ENCODE assay signal across 1 cellular context in the genomic region with DNA sequence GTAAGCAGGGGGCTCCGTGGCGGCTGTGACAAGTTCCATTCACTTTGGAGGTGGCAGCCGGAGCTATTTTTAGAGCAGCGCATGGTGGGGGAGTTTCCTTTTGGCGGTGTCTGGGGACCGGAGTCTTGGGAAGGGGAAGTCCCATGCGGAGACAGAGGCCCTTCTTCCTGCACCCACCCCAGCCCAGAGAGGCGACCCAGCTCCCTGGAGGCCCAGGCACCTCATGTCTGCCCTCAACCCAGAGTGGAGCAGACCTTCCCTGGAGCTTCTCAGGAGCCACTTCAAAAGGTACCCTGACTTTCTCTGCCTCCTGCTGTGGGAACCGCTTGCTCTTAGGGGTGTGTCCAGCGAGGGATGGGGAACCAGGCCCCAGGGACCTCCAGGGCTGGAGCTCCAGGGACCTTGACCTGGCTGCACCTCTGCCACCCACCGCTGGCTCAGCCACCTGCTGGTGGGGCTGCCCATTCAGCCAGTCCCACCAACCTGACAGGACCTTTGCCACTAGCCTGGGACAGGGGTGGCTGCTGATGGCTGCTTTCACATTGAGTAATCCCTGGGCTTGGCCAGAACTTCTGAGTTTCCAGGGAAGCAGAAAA.
TF ChIP-seq lines count a peak whose summit lies in the region.

No MANE protein-coding gene starts in this region.

TF ChIP-seq in HepG2, 621 proteins besides CTCF, POLR2A, EP300 and RAD21 (continued from another document):
- TF ChIP-seq, protein P1, sequence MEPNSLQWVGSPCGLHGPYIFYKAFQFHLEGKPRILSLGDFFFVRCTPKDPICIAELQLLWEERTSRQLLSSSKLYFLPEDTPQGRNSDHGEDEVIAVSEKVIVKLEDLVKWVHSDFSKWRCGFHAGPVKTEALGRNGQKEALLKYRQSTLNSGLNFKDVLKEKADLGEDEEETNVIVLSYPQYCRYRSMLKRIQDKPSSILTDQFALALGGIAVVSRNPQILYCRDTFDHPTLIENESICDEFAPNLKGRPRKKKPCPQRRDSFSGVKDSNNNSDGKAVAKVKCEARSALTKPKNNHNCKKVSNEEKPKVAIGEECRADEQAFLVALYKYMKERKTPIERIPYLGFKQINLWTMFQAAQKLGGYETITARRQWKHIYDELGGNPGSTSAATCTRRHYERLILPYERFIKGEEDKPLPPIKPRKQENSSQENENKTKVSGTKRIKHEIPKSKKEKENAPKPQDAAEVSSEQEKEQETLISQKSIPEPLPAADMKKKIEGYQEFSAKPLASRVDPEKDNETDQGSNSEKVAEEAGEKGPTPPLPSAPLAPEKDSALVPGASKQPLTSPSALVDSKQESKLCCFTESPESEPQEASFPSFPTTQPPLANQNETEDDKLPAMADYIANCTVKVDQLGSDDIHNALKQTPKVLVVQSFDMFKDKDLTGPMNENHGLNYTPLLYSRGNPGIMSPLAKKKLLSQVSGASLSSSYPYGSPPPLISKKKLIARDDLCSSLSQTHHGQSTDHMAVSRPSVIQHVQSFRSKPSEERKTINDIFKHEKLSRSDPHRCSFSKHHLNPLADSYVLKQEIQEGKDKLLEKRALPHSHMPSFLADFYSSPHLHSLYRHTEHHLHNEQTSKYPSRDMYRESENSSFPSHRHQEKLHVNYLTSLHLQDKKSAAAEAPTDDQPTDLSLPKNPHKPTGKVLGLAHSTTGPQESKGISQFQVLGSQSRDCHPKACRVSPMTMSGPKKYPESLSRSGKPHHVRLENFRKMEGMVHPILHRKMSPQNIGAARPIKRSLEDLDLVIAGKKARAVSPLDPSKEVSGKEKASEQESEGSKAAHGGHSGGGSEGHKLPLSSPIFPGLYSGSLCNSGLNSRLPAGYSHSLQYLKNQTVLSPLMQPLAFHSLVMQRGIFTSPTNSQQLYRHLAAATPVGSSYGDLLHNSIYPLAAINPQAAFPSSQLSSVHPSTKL (CRISPR knock-in tag; IDR thresholded peaks at IDR 0.05): 0 out of 2 replicates have a peak, but pooled peaks have one; percentile 25
- TF ChIP-seq ZNF724P (CRISPR knock-in tag; IDR thresholded peaks at IDR 0.05; ENCODE audit: borderline replicate concordance) (no peak), AGO2 (optimal IDR thresholded peaks at IDR 0.05; ENCODE audit: low read depth, low read length) (peak; percentile 12), NR2F1 (CRISPR knock-in tag; IDR thresholded peaks at IDR 0.05) (peak; percentile 24 to 37; a peak in 1 of 4 replicates), SOX5 (CRISPR knock-in tag; IDR thresholded peaks at IDR 0.05; ENCODE audit: borderline replicate concordance) (no peak), NR0B2 (CRISPR knock-in tag; IDR thresholded peaks at IDR 0.05) (0 out of 2 replicates have a peak, but pooled peaks have one; percentile 35), RXRB (CRISPR knock-in tag; IDR thresholded peaks at IDR 0.05; ENCODE audit: borderline replicate concordance) (peak; percentile 76), CC2D1A (CRISPR knock-in tag; IDR thresholded peaks at IDR 0.05) (no peak), FOSL2 (CRISPR knock-in tag; IDR thresholded peaks at IDR 0.05) (peak; percentile 12; the same call in 1 of the 2 replicates), ZNF740 (CRISPR knock-in tag; IDR thresholded peaks at IDR 0.05) (0 out of 2 replicates have a peak, but pooled peaks have one; percentile 26), TP53 (CRISPR knock-in tag; conservative IDR thresholded peaks at IDR 0.05) (0 out of 2 replicates have a peak, but pooled peaks have one; percentile 42)
- TF ChIP-seq, protein P2, sequence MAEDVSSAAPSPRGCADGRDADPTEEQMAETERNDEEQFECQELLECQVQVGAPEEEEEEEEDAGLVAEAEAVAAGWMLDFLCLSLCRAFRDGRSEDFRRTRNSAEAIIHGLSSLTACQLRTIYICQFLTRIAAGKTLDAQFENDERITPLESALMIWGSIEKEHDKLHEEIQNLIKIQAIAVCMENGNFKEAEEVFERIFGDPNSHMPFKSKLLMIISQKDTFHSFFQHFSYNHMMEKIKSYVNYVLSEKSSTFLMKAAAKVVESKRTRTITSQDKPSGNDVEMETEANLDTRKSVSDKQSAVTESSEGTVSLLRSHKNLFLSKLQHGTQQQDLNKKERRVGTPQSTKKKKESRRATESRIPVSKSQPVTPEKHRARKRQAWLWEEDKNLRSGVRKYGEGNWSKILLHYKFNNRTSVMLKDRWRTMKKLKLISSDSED (CRISPR knock-in tag; IDR thresholded peaks at IDR 0.05): no peak
TF ChIP-seq in HepG2: peak in this region for 29.
